ENCODE assay signal across 8 cellular contexts in the genomic region with DNA sequence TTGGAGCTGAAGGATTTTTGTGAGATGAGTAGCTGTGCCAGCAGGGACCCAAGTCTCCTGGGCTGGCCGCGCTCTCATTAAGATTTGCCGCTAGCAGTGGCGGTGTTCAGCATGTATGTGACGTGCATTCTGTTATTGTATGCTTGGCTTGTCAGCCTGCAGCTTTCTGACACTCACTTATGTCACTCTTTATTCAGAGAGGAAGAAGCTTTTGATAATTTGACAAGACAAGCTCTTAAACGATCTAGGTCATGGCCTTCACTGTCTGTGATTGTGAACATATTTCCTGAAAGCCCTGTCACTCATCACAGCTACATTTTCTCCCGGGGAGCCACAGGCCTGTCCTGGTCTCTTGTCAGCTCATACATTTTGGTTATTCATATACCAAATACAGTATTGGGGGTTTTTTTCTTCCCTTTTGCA.
DNase-seq lines count a peak whose midpoint lies in the region; ATAC-seq, FAIRE-seq and TF ChIP-seq lines count a peak whose summit lies in the region.

No MANE protein-coding gene starts in this region.

- peak overlapping the region in 7 of 10 experiments; percentile 1 to 49 (median 9); a peak in 9 of 20 replicates for H3K4me3 ChIP-seq in BLaER1 treated with 17β-estradiol and CSF1 and Interleukin-3, amounts not matched to agents 10 nM and 100 nM
- H3K4me3 ChIP-seq in GM12878 (peak overlapping the region; percentile 18), Caco-2 (ENCODE audit: low read depth, low read length) (no peak overlapping the region)
- no peak overlapping the region for H3K4me3 ChIP-seq in effector memory CD4-positive, alpha-beta T cell (ENCODE audit: insufficient read depth, low read depth, low read length, poor library complexity, severe bottlenecking)

- peaks cover 9% of the 10 kb centered on the region for H3K79me2 ChIP-seq in GM12878 (ENCODE audit: control insufficient read depth, insufficient read depth, low read length)

- no peaks in the 10 kb centered on the region for H3K9me3 Mint-ChIP-seq in Caco-2 (ENCODE audit: unreplicated experiment)

- WGBS in GM12878 (ENCODE audit: insufficient coverage, insufficient replicate concordance, low lambda C conversion rate, missing lambda C conversion rate), result 2% methylated on average over 7 of the region's 7 CpGs

- H3K27me3 ChIP-seq in BLaER1 treated with 17β-estradiol and CSF1 and Interleukin-3, amounts not matched to agents 10 nM and 100 nM, result no peaks in the 10 kb centered on the region
- H3K27me3 ChIP-seq in GM12878 (replicated peaks in 1 of 2; ENCODE audit: control insufficient read depth in 2 of 2, insufficient read depth in 2 of 2, low read length in 1 of 2) (no peaks in the 10 kb centered on the region), Caco-2 (replicated peaks; ENCODE audit: control insufficient read depth, insufficient read depth, low read length) (no peaks in the 10 kb centered on the region)
- H3K27me3 ChIP-seq in effector memory CD4-positive, alpha-beta T cell (replicated peaks; ENCODE audit: control insufficient read depth, insufficient read depth, low read length, poor library complexity, severe bottlenecking), result no peaks in the 10 kb centered on the region

- no peak for TF ChIP-seq RAD21 in GM12878 (IDR thresholded peaks at IDR 0.05; ENCODE audit: insufficient read depth, low read depth, low read length)

- no peak for FAIRE-seq in GM12878 (lab: Jason Lieb, UNC)

- in situ Hi-C loops in GM12878 (cut with MboI), result no loop called here

- peaks cover 11% of the 10 kb centered on the region for H3K36me3 Mint-ChIP-seq in Caco-2 (ENCODE audit: insufficient read depth, unreplicated experiment)

- H3K27me3 Mint-ChIP-seq in Caco-2 (ENCODE audit: insufficient read depth, unreplicated experiment), result no peaks in the 10 kb centered on the region

- ATAC-seq in GM19324 (IDR thresholded peaks at IDR 0.05; ENCODE audit: low FRiP score, unreplicated experiment) (peak; percentile 52), HG03280 (IDR thresholded peaks at IDR 0.05; ENCODE audit: unreplicated experiment) (peak; percentile 64), GM12878 (peak; percentile 76)

- peak overlapping the region; percentile 59 to 75 (median 68) for H3K9ac ChIP-seq in BLaER1 treated with 17β-estradiol and CSF1 and Interleukin-3, amounts not matched to agents 10 nM and 100 nM
- H3K9ac ChIP-seq in GM12878 (ENCODE audit: control insufficient read depth, insufficient read depth, low read length), result peak overlapping the region; percentile 69

- no TSS peak for BruUV-seq in GM12878 (replicated peaks; lab: Mats Ljungman, UMichigan)
- BruUV-seq in Caco-2 (replicated peaks; lab: Mats Ljungman, UMichigan), result no TSS peak

- TF ChIP-seq POLR2A in GM12878 (IDR thresholded peaks at IDR 0.05; ENCODE audit: low read depth, low read length), result 0 out of 2 replicates have a peak, but pooled peaks have one; percentile 48

- H3K4me1 Mint-ChIP-seq in Caco-2 (ENCODE audit: low read depth, unreplicated experiment), result peaks cover 10% of the 10 kb centered on the region

- H3K9me3 ChIP-seq in BLaER1 treated with 17β-estradiol and CSF1 and Interleukin-3, amounts not matched to agents 10 nM and 100 nM (replicated peaks in 1 of 11), result peaks cover 0 to 3% (median 0%) of the 10 kb centered on the region in 11 experiments; a peak in 2 of 22 replicates
- no peaks in the 10 kb centered on the region; the same call in 1 of the 3 replicates for H3K9me3 ChIP-seq in GM12878 (replicated peaks; ENCODE audit: control insufficient read depth, insufficient read depth, low read length)
- H3K9me3 ChIP-seq in Caco-2, result no peaks in the 10 kb centered on the region
- H3K9me3 ChIP-seq in effector memory CD4-positive, alpha-beta T cell (ENCODE audit: control insufficient read depth, low read length), result no peaks in the 10 kb centered on the region

- CTCF ChIA-PET in GM12878 (lab: Yijun Ruan, JAX) (interaction anchor here (0.7 to 8.1 kb wide), 22 partner anchors 8 to 450 kb away, joined by 3 to 38 read pairs (median 5); no protein-coding TSS in a partner anchor), Caco-2 (lab: Charles Lee) (no interaction called here)

- H3K27ac ChIP-seq in BLaER1 treated with 17β-estradiol and CSF1 and Interleukin-3, amounts not matched to agents 10 nM and 100 nM, result peak overlapping the region; percentile 25 to 84 (median 81); a peak in 21 of 22 replicates
- peak overlapping the region; percentile 93 for H3K27ac ChIP-seq in GM12878 (ENCODE audit: control insufficient read depth, insufficient read depth)
- H3K27ac ChIP-seq in effector memory CD4-positive, alpha-beta T cell (ENCODE audit: insufficient read depth, low read length, poor library complexity, severe bottlenecking), result no peak overlapping the region

- H3K4me1 ChIP-seq in BLaER1 treated with 17β-estradiol and CSF1 and Interleukin-3, amounts not matched to agents 10 nM and 100 nM, result peaks cover 44 to 92% (median 68%) of the 10 kb centered on the region in 10 experiments
- peaks cover 30% of the 10 kb centered on the region for H3K4me1 ChIP-seq in GM12878 (ENCODE audit: control insufficient read depth, insufficient read depth, low read length)
- peaks cover 17% of the 10 kb centered on the region for H3K4me1 ChIP-seq in Caco-2
- no peaks in the 10 kb centered on the region for H3K4me1 ChIP-seq in effector memory CD4-positive, alpha-beta T cell (ENCODE audit: control insufficient read depth, insufficient read depth, low read length, poor library complexity, severe bottlenecking)

- RAD21 ChIA-PET in GM12878 (lab: Charles Lee; ENCODE audit: unreplicated experiment), result interaction anchor here (0.6 to 3.1 kb wide), 30 partner anchors 8 to 451 kb away, joined by 3 to 42 read pairs (median 5); a partner anchor contains a TSS

- POLR2A ChIA-PET in GM12878 (lab: Charles Lee) (interaction anchor here (0.5 to 3.4 kb wide), 21 partner anchors 11 to 325 kb away, joined by 3 to 24 read pairs (median 4); a partner anchor contains a TSS), Caco-2 (lab: Charles Lee) (no interaction called here)

- DNase-seq in GM12878 (ENCODE audit: low read depth, low spot score) (peak; percentile 43), Caco-2 (no peak), kidney glomerular epithelial cell (lab: John Stamatoyannopoulos, UW) (no peak)
- no peak for DNase-seq in activated CD4-positive, alpha-beta T cell treated with anti-CD3 and anti-CD28 coated beads for 4 hours
- DNase-seq in effector memory CD4-positive, alpha-beta T cell, result no peak

- intact Hi-C loops in GM12878 (cut with micrococcal nuclease; ENCODE audit: unreplicated experiment) (no loop called here), Caco-2 (cut with micrococcal nuclease; ENCODE audit: unreplicated experiment) (loop anchor here (10.0 kb wide), 1 partner anchor 129 kb away; no protein-coding TSS in a partner anchor)

- SMC1A ChIA-PET in GM12878 (lab: Charles Lee; ENCODE audit: uncharacterized antibody, unreplicated experiment), result interaction anchor here (0.7 to 3.7 kb wide), 42 partner anchors 8 to 524 kb away, joined by 3 to 65 read pairs (median 5); a partner anchor contains a TSS

- peaks cover 0 to 76% (median 28%) of the 10 kb centered on the region in 11 experiments; a peak in 16 of 22 replicates for H3K36me3 ChIP-seq in BLaER1 treated with 17β-estradiol and CSF1 and Interleukin-3, amounts not matched to agents 10 nM and 100 nM
- H3K36me3 ChIP-seq in GM12878 (ENCODE audit: control insufficient read depth in 2 of 2, insufficient read depth in 2 of 2, low read length in 1 of 2) (no peaks in the 10 kb centered on the region; a peak in 3 of 4 replicates), Caco-2 (ENCODE audit: control insufficient read depth, insufficient read depth, low read length) (no peaks in the 10 kb centered on the region)
- H3K36me3 ChIP-seq in effector memory CD4-positive, alpha-beta T cell (ENCODE audit: control insufficient read depth, insufficient read depth, low read length), result no peaks in the 10 kb centered on the region

- H3K4me3 Mint-ChIP-seq in Caco-2 (ENCODE audit: unreplicated experiment), result no peak overlapping the region

- no peak for TF ChIP-seq EP300 in GM12878 (IDR thresholded peaks at IDR 0.05; ENCODE audit: borderline replicate concordance in 1 of 2, control insufficient read depth in 1 of 2, low read depth in 2 of 2, low read length in 2 of 2)

- peak overlapping the region; percentile 66 to 93 (median 78) for H3K4me2 ChIP-seq in BLaER1 treated with 17β-estradiol and CSF1 and Interleukin-3, amounts not matched to agents 10 nM and 100 nM
- peak overlapping the region; percentile 92 for H3K4me2 ChIP-seq in GM12878 (ENCODE audit: control insufficient read depth, insufficient read depth)

- no peak overlapping the region for H3K27ac Mint-ChIP-seq in Caco-2 (ENCODE audit: unreplicated experiment)

- TF ChIP-seq CTCF in GM12878 (IDR thresholded peaks at IDR 0.05 in 2 of 3, conservative IDR thresholded peaks at IDR 0.05 in 1 of 3; ENCODE audit: control insufficient read depth in 2 of 3, extremely low read depth in 1 of 3, insufficient read depth in 1 of 3, low read depth in 3 of 3, low read length in 3 of 3) (no peak), Caco-2 (IDR thresholded peaks at IDR 0.05; ENCODE audit: insufficient read depth in 1 of 2, low read depth in 1 of 2, low read length in 1 of 2, severe bottlenecking in 1 of 2, unreplicated experiment in 1 of 2) (no peak)

- H2AFZ ChIP-seq in GM12878 (ENCODE audit: control insufficient read depth, low read depth, low read length), result peak overlapping the region; percentile 77

- H4K20me1 ChIP-seq in BLaER1 treated with 17β-estradiol and CSF1 and Interleukin-3, amounts not matched to agents 10 nM and 100 nM, result peaks cover 0 to 41% (median 0%) of the 10 kb centered on the region in 11 experiments; a peak in 3 of 22 replicates
- H4K20me1 ChIP-seq in GM12878 (ENCODE audit: control insufficient read depth, insufficient read depth), result no peaks in the 10 kb centered on the region

TF ChIP-seq in GM12878, 131 proteins besides CTCF, POLR2A, EP300 and RAD21 (continues in another document):
- TF ChIP-seq NR2F1 (conservative IDR thresholded peaks at IDR 0.05), result peak; percentile 52; the same call in 1 of the 2 replicates
- no peak for TF ChIP-seq ZNF384 (IDR thresholded peaks at IDR 0.05; ENCODE audit: borderline replicate concordance, low read depth, low read length)
- no peak for TF ChIP-seq ZSCAN29 (IDR thresholded peaks at IDR 0.05)
- peak; percentile 17 for TF ChIP-seq MEF2B (IDR thresholded peaks at IDR 0.05; ENCODE audit: partially characterized antibody, poor library complexity, severe bottlenecking)

Comparison
In these comparisons a context has a peak if more than half of its experiments do, and no peak if none do; other contexts are left out.
1. H3K4me3 ChIP-seq: peak in BLaER1 treated with 17β-estradiol and CSF1 and Interleukin-3, amounts not matched to agents 10 nM and 100 nM (7 of 10) and GM12878 (single experiment); none in Caco-2 (single experiment) and effector memory CD4-positive, alpha-beta T cell (single experiment).
2. Peak in every context shown above with its lines, with median percentiles within 50 percentile points of each other: ATAC-seq.